ENCODE assay signal across 1 cellular context in the genomic region with DNA sequence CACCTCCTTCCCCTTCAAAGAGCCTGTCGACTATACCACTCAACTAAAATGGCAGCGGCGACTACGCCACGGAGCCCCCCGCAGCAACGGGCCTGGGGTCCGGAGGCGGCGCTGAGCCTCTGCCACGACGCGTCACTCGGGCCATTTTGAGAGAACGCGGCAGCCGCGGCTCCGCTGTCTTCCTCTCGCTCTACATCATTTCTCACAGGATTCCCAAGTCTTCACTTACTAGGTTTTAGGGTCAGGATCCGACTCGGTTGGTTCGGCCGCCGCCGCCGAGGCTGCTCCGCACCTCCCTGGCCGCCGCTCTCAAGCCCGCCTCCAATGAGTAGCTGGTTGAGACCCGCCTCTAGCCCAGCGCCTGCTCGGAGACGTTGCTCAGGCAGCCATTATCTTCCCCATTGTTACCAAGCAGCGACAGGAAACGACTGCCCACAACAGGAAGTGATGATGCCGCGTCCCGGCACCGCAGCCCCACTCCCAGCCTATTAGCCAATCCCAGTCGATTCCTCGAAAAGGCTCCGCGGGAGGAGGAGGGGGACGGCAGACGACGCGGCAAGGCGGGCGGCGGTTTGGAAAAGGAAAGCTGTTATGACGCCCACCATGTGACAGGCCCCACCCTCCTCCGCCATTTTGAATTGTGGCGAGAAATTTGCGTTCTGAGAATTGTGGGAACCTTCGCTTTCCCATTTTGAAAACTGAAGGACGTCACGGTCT.
TF ChIP-seq lines count a peak whose summit lies in the region.

A gene with protein sequence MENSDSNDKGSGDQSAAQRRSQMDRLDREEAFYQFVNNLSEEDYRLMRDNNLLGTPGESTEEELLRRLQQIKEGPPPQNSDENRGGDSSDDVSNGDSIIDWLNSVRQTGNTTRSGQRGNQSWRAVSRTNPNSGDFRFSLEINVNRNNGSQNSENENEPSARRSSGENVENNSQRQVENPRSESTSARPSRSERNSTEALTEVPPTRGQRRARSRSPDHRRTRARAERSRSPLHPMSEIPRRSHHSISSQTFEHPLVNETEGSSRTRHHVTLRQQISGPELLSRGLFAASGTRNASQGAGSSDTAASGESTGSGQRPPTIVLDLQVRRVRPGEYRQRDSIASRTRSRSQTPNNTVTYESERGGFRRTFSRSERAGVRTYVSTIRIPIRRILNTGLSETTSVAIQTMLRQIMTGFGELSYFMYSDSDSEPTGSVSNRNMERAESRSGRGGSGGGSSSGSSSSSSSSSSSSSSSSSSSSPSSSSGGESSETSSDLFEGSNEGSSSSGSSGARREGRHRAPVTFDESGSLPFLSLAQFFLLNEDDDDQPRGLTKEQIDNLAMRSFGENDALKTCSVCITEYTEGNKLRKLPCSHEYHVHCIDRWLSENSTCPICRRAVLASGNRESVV (minus strand): TSS at position 432 of the 717 bp plus-strand sequence. CDS start 18,647 bp downstream, outside the sequence.

TF ChIP-seq in HepG2, 621 proteins besides CTCF, POLR2A, EP300 and RAD21 (continued from another document and continues in another):
- no peak for TF ChIP-seq TCF12 (IDR thresholded peaks at IDR 0.05)
- no peak for TF ChIP-seq TCF12 (CRISPR knock-in tag; IDR thresholded peaks at IDR 0.05)
- TF ChIP-seq PPARG (CRISPR knock-in tag; conservative IDR thresholded peaks at IDR 0.05) = no peak
- TF ChIP-seq TOPORS (CRISPR knock-in tag; IDR thresholded peaks at IDR 0.05) = no peak
- TF ChIP-seq, protein P1, sequence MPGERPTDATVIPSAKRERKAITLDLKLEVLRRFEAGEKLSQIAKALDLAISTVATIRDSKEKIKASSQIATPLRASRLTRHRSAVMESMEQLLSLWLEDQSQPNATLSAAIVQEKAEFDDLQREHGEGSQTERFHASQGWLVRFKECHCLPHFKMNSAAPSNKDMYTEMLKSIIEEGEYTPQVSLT (CRISPR knock-in tag; IDR thresholded peaks at IDR 0.05; ENCODE audit: borderline replicate concordance, low read depth) = no peak
- TF ChIP-seq SMARCE1 (IDR thresholded peaks at IDR 0.05; ENCODE audit: borderline replicate concordance) = no peak
- TF ChIP-seq, protein P2, sequence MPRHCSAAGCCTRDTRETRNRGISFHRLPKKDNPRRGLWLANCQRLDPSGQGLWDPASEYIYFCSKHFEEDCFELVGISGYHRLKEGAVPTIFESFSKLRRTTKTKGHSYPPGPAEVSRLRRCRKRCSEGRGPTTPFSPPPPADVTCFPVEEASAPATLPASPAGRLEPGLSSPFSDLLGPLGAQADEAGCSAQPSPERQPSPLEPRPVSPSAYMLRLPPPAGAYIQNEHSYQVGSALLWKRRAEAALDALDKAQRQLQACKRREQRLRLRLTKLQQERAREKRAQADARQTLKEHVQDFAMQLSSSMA (CRISPR knock-in tag; IDR thresholded peaks at IDR 0.05) = no peak
- TF ChIP-seq, protein P3, sequence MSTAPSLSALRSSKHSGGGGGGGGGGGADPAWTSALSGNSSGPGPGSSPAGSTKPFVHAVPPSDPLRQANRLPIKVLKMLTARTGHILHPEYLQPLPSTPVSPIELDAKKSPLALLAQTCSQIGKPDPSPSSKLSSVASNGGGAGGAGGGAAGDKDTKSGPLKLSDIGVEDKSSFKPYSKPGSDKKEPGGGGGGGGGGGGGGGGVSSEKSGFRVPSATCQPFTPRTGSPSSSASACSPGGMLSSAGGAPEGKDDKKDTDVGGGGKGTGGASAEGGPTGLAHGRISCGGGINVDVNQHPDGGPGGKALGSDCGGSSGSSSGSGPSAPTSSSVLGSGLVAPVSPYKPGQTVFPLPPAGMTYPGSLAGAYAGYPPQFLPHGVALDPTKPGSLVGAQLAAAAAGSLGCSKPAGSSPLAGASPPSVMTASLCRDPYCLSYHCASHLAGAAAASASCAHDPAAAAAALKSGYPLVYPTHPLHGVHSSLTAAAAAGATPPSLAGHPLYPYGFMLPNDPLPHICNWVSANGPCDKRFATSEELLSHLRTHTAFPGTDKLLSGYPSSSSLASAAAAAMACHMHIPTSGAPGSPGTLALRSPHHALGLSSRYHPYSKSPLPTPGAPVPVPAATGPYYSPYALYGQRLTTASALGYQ (CRISPR knock-in tag; IDR thresholded peaks at IDR 0.05) = no peak
- TF ChIP-seq REPIN1 (CRISPR knock-in tag; IDR thresholded peaks at IDR 0.05; ENCODE audit: borderline replicate concordance, low read depth) = no peak
- TF ChIP-seq, protein P4, sequence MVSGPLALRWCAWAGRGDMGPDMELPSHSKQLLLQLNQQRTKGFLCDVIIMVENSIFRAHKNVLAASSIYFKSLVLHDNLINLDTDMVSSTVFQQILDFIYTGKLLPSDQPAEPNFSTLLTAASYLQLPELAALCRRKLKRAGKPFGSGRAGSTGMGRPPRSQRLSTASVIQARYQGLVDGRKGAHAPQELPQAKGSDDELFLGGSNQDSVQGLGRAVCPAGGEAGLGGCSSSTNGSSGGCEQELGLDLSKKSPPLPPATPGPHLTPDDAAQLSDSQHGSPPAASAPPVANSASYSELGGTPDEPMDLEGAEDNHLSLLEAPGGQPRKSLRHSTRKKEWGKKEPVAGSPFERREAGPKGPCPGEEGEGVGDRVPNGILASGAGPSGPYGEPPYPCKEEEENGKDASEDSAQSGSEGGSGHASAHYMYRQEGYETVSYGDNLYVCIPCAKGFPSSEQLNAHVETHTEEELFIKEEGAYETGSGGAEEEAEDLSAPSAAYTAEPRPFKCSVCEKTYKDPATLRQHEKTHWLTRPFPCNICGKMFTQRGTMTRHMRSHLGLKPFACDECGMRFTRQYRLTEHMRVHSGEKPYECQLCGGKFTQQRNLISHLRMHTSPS (CRISPR knock-in tag; IDR thresholded peaks at IDR 0.05; ENCODE audit: low read depth) = no peak
- TF ChIP-seq CEBPG (CRISPR knock-in tag; IDR thresholded peaks at IDR 0.05) = peak; percentile 61
- TF ChIP-seq YEATS2 (CRISPR knock-in tag; IDR thresholded peaks at IDR 0.05; ENCODE audit: borderline replicate concordance) = peak; percentile 30; the same call in 1 of the 2 replicates
- TF ChIP-seq ETV5 (CRISPR knock-in tag; IDR thresholded peaks at IDR 0.05; ENCODE audit: borderline replicate concordance) = peak; percentile 31; the same call in 1 of the 2 replicates
- TF ChIP-seq GATAD2A (CRISPR knock-in tag; IDR thresholded peaks at IDR 0.05) = no peak
- TF ChIP-seq ZNF616 (CRISPR knock-in tag; IDR thresholded peaks at IDR 0.05; ENCODE audit: low read depth) = no peak
- no peak for TF ChIP-seq ZNF446 (CRISPR knock-in tag; IDR thresholded peaks at IDR 0.05)
- no peak for TF ChIP-seq NR2F6 (IDR thresholded peaks at IDR 0.05)
- no peak for TF ChIP-seq NR2F6 (CRISPR knock-in tag; IDR thresholded peaks at IDR 0.05)
- TF ChIP-seq, protein P5, sequence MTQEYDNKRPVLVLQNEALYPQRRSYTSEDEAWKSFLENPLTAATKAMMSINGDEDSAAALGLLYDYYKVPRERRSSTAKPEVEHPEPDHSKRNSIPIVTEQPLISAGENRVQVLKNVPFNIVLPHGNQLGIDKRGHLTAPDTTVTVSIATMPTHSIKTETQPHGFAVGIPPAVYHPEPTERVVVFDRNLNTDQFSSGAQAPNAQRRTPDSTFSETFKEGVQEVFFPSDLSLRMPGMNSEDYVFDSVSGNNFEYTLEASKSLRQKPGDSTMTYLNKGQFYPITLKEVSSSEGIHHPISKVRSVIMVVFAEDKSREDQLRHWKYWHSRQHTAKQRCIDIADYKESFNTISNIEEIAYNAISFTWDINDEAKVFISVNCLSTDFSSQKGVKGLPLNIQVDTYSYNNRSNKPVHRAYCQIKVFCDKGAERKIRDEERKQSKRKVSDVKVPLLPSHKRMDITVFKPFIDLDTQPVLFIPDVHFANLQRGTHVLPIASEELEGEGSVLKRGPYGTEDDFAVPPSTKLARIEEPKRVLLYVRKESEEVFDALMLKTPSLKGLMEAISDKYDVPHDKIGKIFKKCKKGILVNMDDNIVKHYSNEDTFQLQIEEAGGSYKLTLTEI (CRISPR knock-in tag; conservative IDR thresholded peaks at IDR 0.05) = no peak
- no peak for TF ChIP-seq ZNF292 (CRISPR knock-in tag; IDR thresholded peaks at IDR 0.05; ENCODE audit: borderline replicate concordance, low read depth)
- TF ChIP-seq SIX1 (CRISPR knock-in tag; IDR thresholded peaks at IDR 0.05; ENCODE audit: borderline replicate concordance) = no peak
- TF ChIP-seq, protein P6, sequence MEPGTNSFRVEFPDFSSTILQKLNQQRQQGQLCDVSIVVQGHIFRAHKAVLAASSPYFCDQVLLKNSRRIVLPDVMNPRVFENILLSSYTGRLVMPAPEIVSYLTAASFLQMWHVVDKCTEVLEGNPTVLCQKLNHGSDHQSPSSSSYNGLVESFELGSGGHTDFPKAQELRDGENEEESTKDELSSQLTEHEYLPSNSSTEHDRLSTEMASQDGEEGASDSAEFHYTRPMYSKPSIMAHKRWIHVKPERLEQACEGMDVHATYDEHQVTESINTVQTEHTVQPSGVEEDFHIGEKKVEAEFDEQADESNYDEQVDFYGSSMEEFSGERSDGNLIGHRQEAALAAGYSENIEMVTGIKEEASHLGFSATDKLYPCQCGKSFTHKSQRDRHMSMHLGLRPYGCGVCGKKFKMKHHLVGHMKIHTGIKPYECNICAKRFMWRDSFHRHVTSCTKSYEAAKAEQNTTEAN (CRISPR knock-in tag; conservative IDR thresholded peaks at IDR 0.05) = no peak
- TF ChIP-seq ZNF335 (CRISPR knock-in tag; IDR thresholded peaks at IDR 0.05) = no peak
- TF ChIP-seq ZNF562 (CRISPR knock-in tag; IDR thresholded peaks at IDR 0.05; ENCODE audit: borderline replicate concordance) = no peak
- TF ChIP-seq PHF8 (CRISPR knock-in tag; IDR thresholded peaks at IDR 0.05) = peak; percentile 47; the same call in 1 of the 2 replicates
- TF ChIP-seq FOXK1 (CRISPR knock-in tag; IDR thresholded peaks at IDR 0.05; ENCODE audit: borderline replicate concordance, low read depth) = peak; percentile 68; the same call in 1 of the 2 replicates
- TF ChIP-seq, protein P7, sequence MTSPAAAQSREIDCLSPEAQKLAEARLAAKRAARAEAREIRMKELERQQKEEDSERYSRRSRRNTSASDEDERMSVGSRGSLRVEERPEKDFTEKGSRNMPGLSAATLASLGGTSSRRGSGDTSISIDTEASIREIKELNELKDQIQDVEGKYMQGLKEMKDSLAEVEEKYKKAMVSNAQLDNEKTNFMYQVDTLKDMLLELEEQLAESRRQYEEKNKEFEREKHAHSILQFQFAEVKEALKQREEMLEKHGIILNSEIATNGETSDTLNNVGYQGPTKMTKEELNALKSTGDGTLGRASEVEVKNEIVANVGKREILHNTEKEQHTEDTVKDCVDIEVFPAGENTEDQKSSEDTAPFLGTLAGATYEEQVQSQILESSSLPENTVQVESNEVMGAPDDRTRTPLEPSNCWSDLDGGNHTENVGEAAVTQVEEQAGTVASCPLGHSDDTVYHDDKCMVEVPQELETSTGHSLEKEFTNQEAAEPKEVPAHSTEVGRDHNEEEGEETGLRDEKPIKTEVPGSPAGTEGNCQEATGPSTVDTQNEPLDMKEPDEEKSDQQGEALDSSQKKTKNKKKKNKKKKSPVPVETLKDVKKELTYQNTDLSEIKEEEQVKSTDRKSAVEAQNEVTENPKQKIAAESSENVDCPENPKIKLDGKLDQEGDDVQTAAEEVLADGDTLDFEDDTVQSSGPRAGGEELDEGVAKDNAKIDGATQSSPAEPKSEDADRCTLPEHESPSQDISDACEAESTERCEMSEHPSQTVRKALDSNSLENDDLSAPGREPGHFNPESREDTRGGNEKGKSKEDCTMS (CRISPR knock-in tag; conservative IDR thresholded peaks at IDR 0.05) = no peak
- TF ChIP-seq ZNF781 (CRISPR knock-in tag; IDR thresholded peaks at IDR 0.05; ENCODE audit: borderline replicate concordance, not compliant biosample characterization) = no peak
- no peak for TF ChIP-seq SP140L (CRISPR knock-in tag; IDR thresholded peaks at IDR 0.05; ENCODE audit: borderline replicate concordance)
- TF ChIP-seq, protein P8, sequence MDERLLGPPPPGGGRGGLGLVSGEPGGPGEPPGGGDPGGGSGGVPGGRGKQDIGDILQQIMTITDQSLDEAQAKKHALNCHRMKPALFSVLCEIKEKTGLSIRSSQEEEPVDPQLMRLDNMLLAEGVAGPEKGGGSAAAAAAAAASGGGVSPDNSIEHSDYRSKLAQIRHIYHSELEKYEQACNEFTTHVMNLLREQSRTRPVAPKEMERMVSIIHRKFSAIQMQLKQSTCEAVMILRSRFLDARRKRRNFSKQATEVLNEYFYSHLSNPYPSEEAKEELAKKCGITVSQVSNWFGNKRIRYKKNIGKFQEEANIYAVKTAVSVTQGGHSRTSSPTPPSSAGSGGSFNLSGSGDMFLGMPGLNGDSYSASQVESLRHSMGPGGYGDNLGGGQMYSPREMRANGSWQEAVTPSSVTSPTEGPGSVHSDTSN (CRISPR knock-in tag; IDR thresholded peaks at IDR 0.05) = no peak
- TF ChIP-seq, protein P9, sequence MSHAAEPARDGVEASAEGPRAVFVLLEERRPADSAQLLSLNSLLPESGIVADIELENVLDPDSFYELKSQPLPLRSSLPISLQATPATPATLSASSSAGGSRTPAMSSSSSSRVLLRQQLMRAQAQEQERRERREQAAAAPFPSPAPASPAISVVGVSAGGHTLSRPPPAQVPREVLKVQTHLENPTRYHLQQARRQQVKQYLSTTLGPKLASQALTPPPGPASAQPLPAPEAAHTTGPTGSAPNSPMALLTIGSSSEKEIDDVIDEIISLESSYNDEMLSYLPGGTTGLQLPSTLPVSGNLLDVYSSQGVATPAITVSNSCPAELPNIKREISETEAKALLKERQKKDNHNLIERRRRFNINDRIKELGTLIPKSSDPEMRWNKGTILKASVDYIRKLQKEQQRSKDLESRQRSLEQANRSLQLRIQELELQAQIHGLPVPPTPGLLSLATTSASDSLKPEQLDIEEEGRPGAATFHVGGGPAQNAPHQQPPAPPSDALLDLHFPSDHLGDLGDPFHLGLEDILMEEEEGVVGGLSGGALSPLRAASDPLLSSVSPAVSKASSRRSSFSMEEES (CRISPR knock-in tag; IDR thresholded peaks at IDR 0.05) = peak; percentile 80; the same call in 1 of the 2 replicates
- TF ChIP-seq, protein P10, sequence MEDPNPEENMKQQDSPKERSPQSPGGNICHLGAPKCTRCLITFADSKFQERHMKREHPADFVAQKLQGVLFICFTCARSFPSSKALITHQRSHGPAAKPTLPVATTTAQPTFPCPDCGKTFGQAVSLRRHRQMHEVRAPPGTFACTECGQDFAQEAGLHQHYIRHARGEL (CRISPR knock-in tag; IDR thresholded peaks at IDR 0.05) = no peak
- TF ChIP-seq CREM (IDR thresholded peaks at IDR 0.05) = peak; percentile 77; the same call in 1 of the 2 replicates
- no peak for TF ChIP-seq CREM (CRISPR knock-in tag; IDR thresholded peaks at IDR 0.05)
- no peak for TF ChIP-seq NCOA2 (CRISPR knock-in tag; IDR thresholded peaks at IDR 0.05)
- no peak for TF ChIP-seq BHLHE40 (IDR thresholded peaks at IDR 0.05; ENCODE audit: low read length)
- no peak for TF ChIP-seq ZIK1 (CRISPR knock-in tag; IDR thresholded peaks at IDR 0.05; ENCODE audit: borderline replicate concordance, low read depth)
- TF ChIP-seq, protein P11, sequence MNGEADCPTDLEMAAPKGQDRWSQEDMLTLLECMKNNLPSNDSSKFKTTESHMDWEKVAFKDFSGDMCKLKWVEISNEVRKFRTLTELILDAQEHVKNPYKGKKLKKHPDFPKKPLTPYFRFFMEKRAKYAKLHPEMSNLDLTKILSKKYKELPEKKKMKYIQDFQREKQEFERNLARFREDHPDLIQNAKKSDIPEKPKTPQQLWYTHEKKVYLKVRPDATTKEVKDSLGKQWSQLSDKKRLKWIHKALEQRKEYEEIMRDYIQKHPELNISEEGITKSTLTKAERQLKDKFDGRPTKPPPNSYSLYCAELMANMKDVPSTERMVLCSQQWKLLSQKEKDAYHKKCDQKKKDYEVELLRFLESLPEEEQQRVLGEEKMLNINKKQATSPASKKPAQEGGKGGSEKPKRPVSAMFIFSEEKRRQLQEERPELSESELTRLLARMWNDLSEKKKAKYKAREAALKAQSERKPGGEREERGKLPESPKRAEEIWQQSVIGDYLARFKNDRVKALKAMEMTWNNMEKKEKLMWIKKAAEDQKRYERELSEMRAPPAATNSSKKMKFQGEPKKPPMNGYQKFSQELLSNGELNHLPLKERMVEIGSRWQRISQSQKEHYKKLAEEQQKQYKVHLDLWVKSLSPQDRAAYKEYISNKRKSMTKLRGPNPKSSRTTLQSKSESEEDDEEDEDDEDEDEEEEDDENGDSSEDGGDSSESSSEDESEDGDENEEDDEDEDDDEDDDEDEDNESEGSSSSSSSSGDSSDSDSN (CRISPR knock-in tag; IDR thresholded peaks at IDR 0.05) = peak; percentile 31; the same call in 1 of the 2 replicates
- TF ChIP-seq MXD4 (CRISPR knock-in tag; IDR thresholded peaks at IDR 0.05) = no peak
- TF ChIP-seq SRSF4 (IDR thresholded peaks at IDR 0.05; ENCODE audit: low read depth, low read length, poor library complexity, severe bottlenecking) = no peak
